8 cellular contexts compared by ENCODE assay signal in the genomic region with DNA sequence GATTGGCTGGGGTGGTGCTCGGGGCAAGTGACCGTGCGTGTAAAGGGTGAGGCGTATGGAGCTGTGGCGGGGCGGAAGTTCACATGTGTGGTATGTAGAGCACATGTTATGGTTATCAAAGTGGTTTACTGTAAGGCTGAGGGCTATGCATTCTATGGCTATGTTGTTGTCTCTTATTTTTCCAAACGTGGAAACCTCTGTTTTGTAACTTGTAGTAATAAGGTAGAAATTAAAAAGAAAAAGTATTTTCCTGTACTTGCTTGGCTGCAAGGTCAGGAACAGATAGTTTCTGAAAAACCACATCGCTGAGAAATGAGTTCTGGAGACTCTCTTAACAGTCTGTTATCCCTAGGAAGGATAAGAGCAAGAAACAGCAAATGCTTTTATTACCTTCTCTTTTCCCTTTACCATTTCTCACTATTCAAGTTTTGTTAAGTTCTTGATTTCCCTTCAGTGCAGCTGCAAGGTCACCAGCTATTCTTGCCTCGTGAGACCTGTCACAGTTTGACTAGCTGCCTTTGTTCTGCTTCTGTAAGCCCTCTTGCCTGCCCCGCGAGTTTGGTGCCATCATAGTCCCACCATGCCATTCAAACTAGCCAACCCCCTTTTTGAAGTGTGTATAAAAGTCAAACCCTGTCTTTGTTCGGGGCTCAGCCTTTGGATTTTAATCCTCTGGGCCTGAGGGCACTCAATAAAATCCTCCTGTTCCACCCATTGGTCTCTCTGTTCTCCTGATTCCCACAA. TPM values are rescaled to one million over a fixed set of nuclear protein-coding genes. Genes with fewer than 3 reads are reported as not detected.
A peak's percentile ranks its signal among the peaks of the same experiment; 100 is the strongest.
DNase-seq lines count a peak whose midpoint lies in the region; ATAC-seq and TF ChIP-seq lines count a peak whose summit lies in the region.

No MANE protein-coding gene starts in this region.

- H3K4me3 ChIP-seq in prostate gland, result peak overlapping the region; percentile 39 to 40

- no peak overlapping the region for H3K4me3 Mint-ChIP-seq in activated T-helper 17 cell treated with anti-CD3 and anti-CD28 coated beads, Interleukin-2, amount 50 U/mL, for 72 hours

- H3K27ac Mint-ChIP-seq in activated T-helper 17 cell treated with anti-CD3 and anti-CD28 coated beads, Interleukin-2, amount 50 U/mL, for 72 hours, result no peak overlapping the region

- WGBS in prostate gland, result 4% methylated on average over 12 of the region's 12 CpGs

- peaks cover 6% of the 10 kb centered on the region for H3K36me3 Mint-ChIP-seq in activated T-helper 17 cell treated with anti-CD3 and anti-CD28 coated beads, Interleukin-2, amount 50 U/mL, for 72 hours (ENCODE audit: low read depth)

- DNase-seq in DMS79 treated with DMSO at 0.1 percent for 48 hours (lab: John Stamatoyannopoulos, UW), result peak; percentile 100
- DNase-seq in NCI-H69 (lab: John Stamatoyannopoulos, UW), result peak; percentile 66
- no peak for DNase-seq in Right ventricle myocardium superior
- no peak for DNase-seq in prostate gland (ENCODE audit: low spot score)
- DNase-seq in epidermal melanocyte (ENCODE audit: insufficient read length, low spot score), result no peak

- no peaks in the 10 kb centered on the region for H3K9me3 Mint-ChIP-seq in activated T-helper 17 cell treated with anti-CD3 and anti-CD28 coated beads, Interleukin-2, amount 50 U/mL, for 72 hours

- no peaks in the 10 kb centered on the region for H3K4me1 ChIP-seq in prostate gland (replicated peaks)

- peak; percentile 75 for TF ChIP-seq POLR2A in prostate gland (IDR thresholded peaks at IDR 0.05)

- H3K36me3 ChIP-seq in prostate gland, result no peaks in the 10 kb centered on the region

- H3K4me1 Mint-ChIP-seq in activated T-helper 17 cell treated with anti-CD3 and anti-CD28 coated beads, Interleukin-2, amount 50 U/mL, for 72 hours, result peaks cover 30% of the 10 kb centered on the region

- no peaks in the 10 kb centered on the region for H3K27me3 ChIP-seq in prostate gland (replicated peaks; ENCODE audit: insufficient read depth)

- H3K27me3 Mint-ChIP-seq in activated T-helper 17 cell treated with anti-CD3 and anti-CD28 coated beads, Interleukin-2, amount 50 U/mL, for 72 hours, result no peaks in the 10 kb centered on the region

- H3K9me3 ChIP-seq in prostate gland, result no peaks in the 10 kb centered on the region

- ATAC-seq in GM19438 (IDR thresholded peaks at IDR 0.05; ENCODE audit: low read depth, unreplicated experiment) (peak; percentile 86), HG03439 (IDR thresholded peaks at IDR 0.05; ENCODE audit: unreplicated experiment) (peak; percentile 78), Right ventricle myocardium superior (ENCODE audit: poor library complexity) (peak; percentile 88)
- ATAC-seq in activated T-helper 17 cell treated with anti-CD3 and anti-CD28 coated beads, Interleukin-2, amount 50 U/mL, for 72 hours (replicated peaks), result peak; percentile 82

- intact Hi-C loops in Right ventricle myocardium superior (cut with DNase I), result no loop called here
- intact Hi-C loops in prostate gland (cut with DNase I), result no loop called here

- TF ChIP-seq CTCF in prostate gland (IDR thresholded peaks at IDR 0.05), result no peak

- H3K27ac ChIP-seq in prostate gland, result peak overlapping the region; percentile 94 to 96

RNA-seq across cellular contexts. Expression of a gene that starts 9.5 kb away (rescaled TPM):
- total RNA-seq in activated T-helper 17 cell treated with anti-CD3 and anti-CD28 coated beads, Interleukin-2, amount 50 U/mL, for 72 hours, result 1,000 to 10,000 TPM; 1,202 to 2,371 TPM
- total RNA-seq in Right ventricle myocardium superior, result 9,391 TPM
- under 1 TPM; under 0.01 TPM for total RNA-seq in prostate gland

RNA-seq across cellular contexts. Expression of a gene that starts 16.4 kb away (rescaled TPM):
- 10 to 100 TPM; 21.2 to 24.5 TPM for total RNA-seq in activated T-helper 17 cell treated with anti-CD3 and anti-CD28 coated beads, Interleukin-2, amount 50 U/mL, for 72 hours
- 6.9 TPM for total RNA-seq in Right ventricle myocardium superior
- 10 to 100 TPM; 19.6 to 68.7 TPM for total RNA-seq in prostate gland

Comparison
In these comparisons a context has a peak if more than half of its experiments do, and no peak if none do; other contexts are left out.
1. DNase-seq: peak in DMS79 treated with DMSO at 0.1 percent for 48 hours (single experiment) and NCI-H69 (single experiment); none in Right ventricle myocardium superior (single experiment), prostate gland (single experiment) and epidermal melanocyte (single experiment).
2. RNA of a gene that starts 9.5 kb away (total RNA-seq): 9,391 TPM in Right ventricle myocardium superior (single experiment) and 1,202 to 2,371 TPM in activated T-helper 17 cell treated with anti-CD3 and anti-CD28 coated beads, Interleukin-2, amount 50 U/mL, for 72 hours; under 0.01 TPM in prostate gland; every median in the first group is over 1,000 times any median in the second.
3. Peak in every context shown above with its lines, with median percentiles within 50 percentile points of each other: ATAC-seq.